ENCODE assay signal across 16 cellular contexts in the genomic region with DNA sequence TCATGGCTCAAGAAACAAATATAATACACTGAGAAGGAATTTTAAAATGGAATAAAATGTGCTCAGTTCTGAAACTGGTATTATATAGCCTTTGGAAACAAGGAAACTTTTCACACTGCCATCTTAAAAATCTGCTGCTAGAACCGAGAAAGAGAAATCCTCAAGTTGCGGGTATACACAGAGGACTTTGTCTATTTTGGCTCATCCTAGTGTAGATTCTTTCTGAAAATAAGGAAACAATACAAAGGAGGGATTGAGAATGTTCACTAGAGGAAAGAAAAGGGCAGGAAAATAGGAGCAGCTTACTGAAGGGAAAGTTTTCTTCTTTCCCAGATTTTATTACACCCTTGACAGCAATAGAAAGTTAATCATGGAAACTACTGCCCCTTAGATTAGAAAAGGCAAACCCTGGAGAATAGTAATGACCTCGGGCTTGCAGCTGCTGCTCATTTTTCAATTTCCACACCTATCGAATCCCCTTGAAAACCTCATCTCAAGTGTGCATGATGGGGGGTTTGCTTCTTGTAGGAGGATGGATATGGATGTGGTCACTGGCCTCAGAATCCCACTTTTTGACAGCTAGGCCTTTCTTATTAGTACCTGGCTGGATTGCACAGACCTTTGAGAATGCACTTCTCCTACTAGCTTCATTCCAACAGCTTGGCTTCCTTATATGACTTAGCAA.
DNase-seq lines count a peak whose midpoint lies in the region; ATAC-seq, FAIRE-seq and TF ChIP-seq lines count a peak whose summit lies in the region.
"Had no signal": no experiment of that assay in that cellular context is flagged by ENCODE, and none has a peak within 500 bp of the region (broad histone marks: within the 10 kb centered on the region; RNA-seq: fewer than 3 reads in every experiment).

No MANE protein-coding gene starts in this region.

- no peak overlapping the region for H3K4me3 Mint-ChIP-seq in MCF 10A (ENCODE audit: unreplicated experiment)

- no peak overlapping the region for H3K9ac ChIP-seq in rectal smooth muscle tissue (ENCODE audit: low read length)
- H3K9ac ChIP-seq: BLaER1 treated with 17β-estradiol and CSF1 and Interleukin-3, amounts not matched to agents 10 nM and 100 nM; KMS-11 had no signal

- BruUV-seq in MCF 10A (replicated peaks; lab: Mats Ljungman, UMichigan) = no TSS peak

- FAIRE-seq in D721Med (lab: Jason Lieb, UNC) = no peak
- FAIRE-seq: HepG2 had no signal

- no peak for TF ChIP-seq EP300 in gastroesophageal sphincter (IDR thresholded peaks at IDR 0.05)

- WGBS in gastroesophageal sphincter (ENCODE audit: low coverage in 1 of 2), 2 donors = 46 to 58% methylated on average over 4 of the region's 4 CpGs

- CTCF ChIA-PET in MCF 10A (lab: Yijun Ruan, JAX) = interaction anchor here (0.6 to 0.7 kb wide), 2 partner anchors 44 to 1182 kb away, joined by 3 to 4 read pairs; no protein-coding TSS in a partner anchor

- H3K4me3 ChIP-seq in breast epithelium (no peak overlapping the region), gastroesophageal sphincter (no peak overlapping the region), rectal smooth muscle tissue (ENCODE audit: low read length) (no peak overlapping the region), uterus (no peak overlapping the region)
- H3K4me3 ChIP-seq: BLaER1 treated with 17β-estradiol and CSF1 and Interleukin-3, amounts not matched to agents 10 nM and 100 nM had no signal

- no peak overlapping the region for H3K27ac Mint-ChIP-seq in MCF 10A (ENCODE audit: low read depth, unreplicated experiment)

- H3K9me3 ChIP-seq in breast epithelium (no peaks in the 10 kb centered on the region), gastroesophageal sphincter (no peaks in the 10 kb centered on the region), uterus (no peaks in the 10 kb centered on the region)

- H3K27me3 ChIP-seq in breast epithelium (no peaks in the 10 kb centered on the region), gastroesophageal sphincter (no peaks in the 10 kb centered on the region), rectal smooth muscle tissue (ENCODE audit: control insufficient read depth, insufficient read depth, low read length) (no peaks in the 10 kb centered on the region), uterus (no peaks in the 10 kb centered on the region)
- H3K27me3 ChIP-seq: BLaER1 treated with 17β-estradiol and CSF1 and Interleukin-3, amounts not matched to agents 10 nM and 100 nM had no signal

- peaks cover 6% of the 10 kb centered on the region for H3K36me3 Mint-ChIP-seq in MCF 10A (ENCODE audit: insufficient read depth, unreplicated experiment)

- H3K27ac ChIP-seq in breast epithelium = peak overlapping the region; percentile 79 to 87
- peak overlapping the region; percentile 43 to 74 (median 64) for H3K27ac ChIP-seq in gastroesophageal sphincter
- peak overlapping the region; percentile 67 for H3K27ac ChIP-seq in rectal smooth muscle tissue (ENCODE audit: low read depth, low read length)
- peak overlapping the region; percentile 11 to 24 for H3K27ac ChIP-seq in uterus
- H3K27ac ChIP-seq: 22Rv1; BLaER1 treated with 17β-estradiol and CSF1 and Interleukin-3, amounts not matched to agents 10 nM and 100 nM; KMS-11 had no signal

- POLR2A ChIA-PET in MCF 10A (lab: Yijun Ruan, JAX) = no interaction called here

- TF ChIP-seq CTCF in breast epithelium (IDR thresholded peaks at IDR 0.05) = no peak
- no peak for TF ChIP-seq CTCF in MCF 10A (IDR thresholded peaks at IDR 0.05; ENCODE audit: unreplicated experiment)
- TF ChIP-seq CTCF in gastroesophageal sphincter (IDR thresholded peaks at IDR 0.05) = no peak
- no peak for TF ChIP-seq CTCF in uterus (IDR thresholded peaks at IDR 0.05)
- no peak for TF ChIP-seq CTCF in D721Med (IDR thresholded peaks at IDR 0.05; ENCODE audit: insufficient read depth, missing control alignments)

- no peaks in the 10 kb centered on the region for H3K36me3 ChIP-seq in breast epithelium
- H3K36me3 ChIP-seq in gastroesophageal sphincter = peaks cover 3 to 19% of the 10 kb centered on the region in 2 donors
- peaks cover 9% of the 10 kb centered on the region for H3K36me3 ChIP-seq in rectal smooth muscle tissue (ENCODE audit: control insufficient read depth, insufficient read depth, low read length)
- H3K36me3 ChIP-seq in uterus = no peaks in the 10 kb centered on the region

- H3K9me3 Mint-ChIP-seq in MCF 10A (ENCODE audit: unreplicated experiment) = no peaks in the 10 kb centered on the region

- no peaks in the 10 kb centered on the region for H3K4me1 ChIP-seq in breast epithelium
- peaks cover 22 to 62% (median 37%) of the 10 kb centered on the region in 3 donors for H3K4me1 ChIP-seq in gastroesophageal sphincter
- peaks cover 20% of the 10 kb centered on the region for H3K4me1 ChIP-seq in rectal smooth muscle tissue (ENCODE audit: control insufficient read depth, insufficient read depth, low read length)
- peaks cover 4 to 6% of the 10 kb centered on the region in 2 donors for H3K4me1 ChIP-seq in uterus

- H3K27me3 Mint-ChIP-seq in MCF 10A (ENCODE audit: insufficient read depth, unreplicated experiment) = no peaks in the 10 kb centered on the region

- H3K4me1 Mint-ChIP-seq in MCF 10A (ENCODE audit: insufficient read depth, unreplicated experiment) = no peaks in the 10 kb centered on the region

- DNase-seq in breast epithelium (ENCODE audit: low spot score in 2 of 2) (no peak), MCF 10A (ENCODE audit: unreplicated experiment) (no peak), uterus (no peak), D721Med (ENCODE audit: insufficient read length, low spot score) (no peak), NAMALWA (ENCODE audit: low spot score) (no peak), GF-D8 (lab: John Stamatoyannopoulos, UW) (no peak)
- DNase-seq: H7, MM.1S, NCI-H2029, NCI-H510A had no signal

- TF ChIP-seq POLR2A in breast epithelium (IDR thresholded peaks at IDR 0.05) (no peak), gastroesophageal sphincter (IDR thresholded peaks at IDR 0.05) (no peak), uterus (IDR thresholded peaks at IDR 0.05) (no peak)

- intact Hi-C loops in breast epithelium (cut with DNase I; ENCODE audit: low total_unique reads) = no loop called here
- intact Hi-C loops in MCF 10A (cut with micrococcal nuclease) = no loop called here
- intact Hi-C loops in uterus (cut with DNase I; ENCODE audit: low total_unique reads) = no loop called here

- ATAC-seq in gastroesophageal sphincter = no peak
- ATAC-seq: HepG2 had no signal

Comparison
In these comparisons a context has a peak if more than half of its experiments do, and no peak if none do; other contexts are left out.
1. H3K27ac ChIP-seq: peak in every context shown above with its lines; median percentile 83 in breast epithelium; 67 in rectal smooth muscle tissue; 64 in gastroesophageal sphincter; 18 in uterus.